Comparison of ENCODE assay signal across 26 cellular contexts in the genomic region with DNA sequence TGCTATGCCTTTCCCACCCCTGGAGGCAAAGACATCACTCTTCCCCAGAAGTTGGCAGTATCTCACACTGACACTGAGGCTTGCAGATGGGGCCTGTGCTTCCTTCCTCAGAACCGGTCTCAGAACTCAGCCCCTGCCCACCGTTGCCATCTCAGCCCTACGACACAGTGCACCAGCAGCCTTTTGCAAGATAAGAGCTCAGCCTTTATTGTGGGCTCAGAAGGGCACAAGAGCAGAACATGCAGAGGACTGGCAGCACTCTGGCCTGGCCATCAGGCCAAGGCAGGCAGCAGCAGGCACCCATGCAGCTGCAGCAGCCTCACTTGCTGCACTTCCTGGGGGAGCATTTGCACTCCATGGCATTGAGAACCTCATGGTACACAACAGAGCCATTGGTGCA. TPM values are rescaled to one million over a fixed set of nuclear protein-coding genes. Genes with fewer than 3 reads are reported as not detected.
"Had no signal": no experiment of that assay in that cellular context is flagged by ENCODE, and none has a peak within 500 bp of the region (broad histone marks: within the 10 kb centered on the region; RNA-seq: fewer than 3 reads in every experiment).

No MANE protein-coding gene starts in this region.

- H3K4me1 Mint-ChIP-seq: immature natural killer cell; nephron; stimulated activated memory B cell treated with anti-CD40 and anti-IgM and Interleukin-4, amounts not matched to agents 10 μg/mL and 1 μg/mL and 100 μg/mL, for 72 hours; stimulated activated naive CD8-positive, alpha-beta T cell treated with anti-CD3 and anti-CD28 coated beads, Interleukin-15, amount 100 ng/mL, for 72 hours had no signal

- H3K27ac ChIP-seq: left lung, lower lobe of right lung, neutrophil, right atrium auricular region, right lobe of liver, tibial nerve, upper lobe of right lung had no signal

- H3K27me3 ChIP-seq: right atrium auricular region, right lobe of liver had no signal

- H3K4me3 ChIP-seq: left lung, lower lobe of right lung, right atrium auricular region, right lobe of liver, smooth muscle cell, tibial nerve, upper lobe of right lung had no signal

- H3K27ac Mint-ChIP-seq: immature natural killer cell; naive thymus-derived CD8-positive, alpha-beta T cell; nephron; progenitor cell of endocrine pancreas; stimulated activated memory B cell treated with anti-CD40 and anti-IgM and Interleukin-4, amounts not matched to agents 10 μg/mL and 1 μg/mL and 100 μg/mL, for 72 hours; stimulated activated naive CD8-positive, alpha-beta T cell treated with anti-CD3 and anti-CD28 coated beads, Interleukin-15, amount 100 ng/mL, for 72 hours had no signal

- H3K9me3 ChIP-seq: left lung, lower lobe of right lung, neutrophil, right atrium auricular region, right lobe of liver, tibial nerve, upper lobe of right lung had no signal

- H3K4me3 Mint-ChIP-seq: immature natural killer cell; naive thymus-derived CD8-positive, alpha-beta T cell; nephron; neural crest cell; stimulated activated memory B cell treated with anti-CD40 and anti-IgM and Interleukin-4, amounts not matched to agents 10 μg/mL and 1 μg/mL and 100 μg/mL, for 72 hours; stimulated activated naive CD8-positive, alpha-beta T cell treated with anti-CD3 and anti-CD28 coated beads, Interleukin-15, amount 100 ng/mL, for 72 hours had no signal

- DNase-seq: hypothalamus; immature natural killer cell; left colon; left lung; lower lobe of right lung; mammary epithelial cell; mesenchymal stem cell; naive thymus-derived CD8-positive, alpha-beta T cell; occipital lobe; right lobe of liver; stimulated activated CD4-positive, alpha-beta T cell treated with anti-CD3 and anti-CD28 coated beads, Interleukin-1b, Interleukin-23, amount 100 ng/mL, for 48 hours; stimulated activated CD4-positive, alpha-beta T cell treated with anti-CD3 and anti-CD28 coated beads, Interleukin-2, amount 100 ng/mL, for 48 hours; stimulated activated CD4-positive, alpha-beta T cell treated with anti-CD3 and anti-CD28 coated beads, Interleukin-4, amount 100 ng/mL, for 4 hours; stimulated activated CD8-positive, alpha-beta memory T cell treated with anti-CD3 and anti-CD28 coated beads, Interleukin-4, amount 100 ng/mL, for 48 hours; stimulated activated naive CD4-positive, alpha-beta T cell treated with Interleukin-2 at 50 U/mL for 16 hours; stimulated activated naive CD8-positive, alpha-beta T cell treated with anti-CD3 and anti-CD28 coated beads, Interleukin-15, amount 100 ng/mL, for 72 hours; substantia nigra; upper lobe of right lung had no signal

- ATAC-seq: left colon; left lung; lower lobe of right lung; naive thymus-derived CD8-positive, alpha-beta T cell; right lobe of liver; stimulated activated memory B cell treated with anti-CD40 and anti-IgM and Interleukin-4, amounts not matched to agents 10 μg/mL and 1 μg/mL and 100 μg/mL, for 72 hours; stimulated activated naive CD8-positive, alpha-beta T cell treated with anti-CD3 and anti-CD28 coated beads, Interleukin-15, amount 100 ng/mL, for 72 hours; upper lobe of right lung had no signal

- H3K36me3 ChIP-seq: neutrophil, right lobe of liver had no signal

- H3K36me3 Mint-ChIP-seq: immature natural killer cell; naive thymus-derived CD8-positive, alpha-beta T cell; stimulated activated memory B cell treated with anti-CD40 and anti-IgM and Interleukin-4, amounts not matched to agents 10 μg/mL and 1 μg/mL and 100 μg/mL, for 72 hours had no signal

- H3K4me1 ChIP-seq: lower lobe of right lung, upper lobe of right lung had no signal

- H3K9me3 Mint-ChIP-seq: immature natural killer cell; nephron; neural crest cell; stimulated activated memory B cell treated with anti-CD40 and anti-IgM and Interleukin-4, amounts not matched to agents 10 μg/mL and 1 μg/mL and 100 μg/mL, for 72 hours; stimulated activated naive CD8-positive, alpha-beta T cell treated with anti-CD3 and anti-CD28 coated beads, Interleukin-15, amount 100 ng/mL, for 72 hours had no signal

RNA-seq across cellular contexts. Expression of a gene that starts 3.6 kb away (rescaled TPM):
- total RNA-seq: naive thymus-derived CD8-positive, alpha-beta T cell had no signal
